30 cellular contexts compared by ENCODE assay signal in genomic region chr15:94036156-94036555, GRCh38.
"Had no signal": no experiment of that assay in that cellular context is flagged by ENCODE, and none has a peak within 500 bp of the region (broad histone marks: within the 10 kb centered on the region; RNA-seq: fewer than 3 reads in every experiment).

No MANE protein-coding gene starts in this region.

- H2AFZ ChIP-seq: hepatocyte had no signal

- H3K79me2 ChIP-seq: hepatocyte had no signal

- H3K9me3 Mint-ChIP-seq: effector memory CD8-positive, alpha-beta T cell; memory B cell; stimulated activated naive CD8-positive, alpha-beta T cell treated with anti-CD3 and anti-CD28 coated beads, Interleukin-15, amount 100 ng/mL, for 72 hours had no signal

- H3K27me3 ChIP-seq: gastrocnemius medialis, hepatocyte, ovary, right lobe of liver, thyroid gland, vagina had no signal

- H3K36me3 Mint-ChIP-seq: memory B cell, mesothelial cell of epicardium, naive B cell had no signal

- DNase-seq: dermis blood vessel endothelial cell; effector memory CD8-positive, alpha-beta T cell; erythroblast; esophagus squamous epithelium; foreskin fibroblast; gastrocnemius medialis; heart left ventricle; kidney; mucosa of descending colon; naive B cell; nucleus accumbens; ovary; posterior cingulate gyrus; psoas muscle; retina; right lobe of liver; small intestine; stimulated activated CD4-positive, alpha-beta T cell treated with anti-CD3 and anti-CD28 coated beads, Interleukin-15, amount 100 ng/mL, for 24 hours; stimulated activated CD4-positive, alpha-beta T cell treated with anti-CD3 and anti-CD28 coated beads, Interleukin-2, amount 100 ng/mL, for 48 hours; stimulated activated naive CD4-positive, alpha-beta T cell; stimulated activated naive CD8-positive, alpha-beta T cell treated with anti-CD3 and anti-CD28 coated beads, Interleukin-15, amount 100 ng/mL, for 72 hours; thyroid gland had no signal

- H3K9me3 ChIP-seq: esophagus squamous epithelium, gastrocnemius medialis, heart left ventricle, mucosa of descending colon, ovary, psoas muscle, right lobe of liver, thyroid gland, vagina had no signal

- ATAC-seq: effector memory CD8-positive, alpha-beta T cell; gastrocnemius medialis; heart left ventricle; left lobe of liver; mucosa of descending colon; psoas muscle; right lobe of liver; stimulated activated naive CD8-positive, alpha-beta T cell treated with anti-CD3 and anti-CD28 coated beads, Interleukin-15, amount 100 ng/mL, for 72 hours had no signal

- H3K4me3 ChIP-seq: coronary artery, esophagus squamous epithelium, gastrocnemius medialis, heart left ventricle, hepatocyte, lung, mucosa of descending colon, ovary, psoas muscle, right lobe of liver, thyroid gland, vagina had no signal

- H3K4me2 ChIP-seq: hepatocyte had no signal

- H3K27ac ChIP-seq: coronary artery, esophagus squamous epithelium, gastrocnemius medialis, heart left ventricle, hepatocyte, ovary, psoas muscle, right lobe of liver, thyroid gland, vagina had no signal

- H3K4me1 ChIP-seq: esophagus squamous epithelium, gastrocnemius medialis, heart left ventricle, psoas muscle, right lobe of liver, thyroid gland, vagina had no signal

- H3K27ac Mint-ChIP-seq: effector memory CD8-positive, alpha-beta T cell; memory B cell; mesothelial cell of epicardium; nephron; stimulated activated naive CD8-positive, alpha-beta T cell treated with anti-CD3 and anti-CD28 coated beads, Interleukin-15, amount 100 ng/mL, for 72 hours had no signal

- H3K36me3 ChIP-seq: esophagus squamous epithelium, gastrocnemius medialis, heart left ventricle, ovary, right lobe of liver, thyroid gland, vagina had no signal
